In genomic region chr6:167350731-167351655, GRCh38 we compare ENCODE assay signal across 8 cellular contexts. TPM values are rescaled to one million over a fixed set of nuclear protein-coding genes. Genes with fewer than 3 reads are reported as not detected.
A peak's percentile ranks its signal among the peaks of the same experiment; 100 is the strongest.
DNase-seq lines count a peak whose midpoint lies in the region; ATAC-seq and TF ChIP-seq lines count a peak whose summit lies in the region.

No MANE protein-coding gene starts in this region.

- H3K4me3 Mint-ChIP-seq in natural killer cell treated with Interleukin-12 subunit alpha and Interleukin-12 subunit beta and Interleukin-15 and Interleukin-18, amount 100 ng/mL, for 72 hours, result peak overlapping the region; percentile 86
- H3K4me3 Mint-ChIP-seq in stimulated activated naive B cell treated with anti-CD40 and anti-IgM and Interleukin-4, amounts not matched to agents 10 μg/mL and 1 μg/mL and 100 μg/mL, for 72 hours, result peak overlapping the region; percentile 81 to 88

- TF ChIP-seq CTCF in esophagus squamous epithelium (IDR thresholded peaks at IDR 0.05), result peak; percentile 33 to 79 (median 70)

- H3K36me3 Mint-ChIP-seq in natural killer cell treated with Interleukin-12 subunit alpha and Interleukin-12 subunit beta and Interleukin-15 and Interleukin-18, amount 100 ng/mL, for 72 hours, result no peaks in the 10 kb centered on the region
- peaks cover 2 to 4% of the 10 kb centered on the region in 2 donors for H3K36me3 Mint-ChIP-seq in stimulated activated naive B cell treated with anti-CD40 and anti-IgM and Interleukin-4, amounts not matched to agents 10 μg/mL and 1 μg/mL and 100 μg/mL, for 72 hours

- H3K27me3 Mint-ChIP-seq in natural killer cell treated with Interleukin-12 subunit alpha and Interleukin-12 subunit beta and Interleukin-15 and Interleukin-18, amount 100 ng/mL, for 72 hours, result peaks cover 33 to 45% of the 10 kb centered on the region in 2 donors
- H3K27me3 Mint-ChIP-seq in stimulated activated naive B cell treated with anti-CD40 and anti-IgM and Interleukin-4, amounts not matched to agents 10 μg/mL and 1 μg/mL and 100 μg/mL, for 72 hours, result peaks cover 49 to 77% of the 10 kb centered on the region in 2 donors

- no peak for TF ChIP-seq POLR2A in esophagus squamous epithelium (IDR thresholded peaks at IDR 0.05)

- H3K27ac ChIP-seq in esophagus squamous epithelium, result peak overlapping the region; percentile 48 to 68 (median 57)

- peak overlapping the region; percentile 10 to 67 (median 46) for H3K4me3 ChIP-seq in esophagus squamous epithelium

- H3K9me3 Mint-ChIP-seq in natural killer cell treated with Interleukin-12 subunit alpha and Interleukin-12 subunit beta and Interleukin-15 and Interleukin-18, amount 100 ng/mL, for 72 hours, result no peaks in the 10 kb centered on the region
- peaks cover 4 to 5% of the 10 kb centered on the region in 2 donors for H3K9me3 Mint-ChIP-seq in stimulated activated naive B cell treated with anti-CD40 and anti-IgM and Interleukin-4, amounts not matched to agents 10 μg/mL and 1 μg/mL and 100 μg/mL, for 72 hours

- peaks cover 0 to 60% (median 0%) of the 10 kb centered on the region in 4 donors for H3K27me3 ChIP-seq in esophagus squamous epithelium

- peaks cover 11 to 17% (median 11%) of the 10 kb centered on the region in 3 donors for H3K4me1 ChIP-seq in esophagus squamous epithelium

- peaks cover 0 to 8% (median 0%) of the 10 kb centered on the region in 3 donors for H3K9me3 ChIP-seq in esophagus squamous epithelium

- WGBS in esophagus squamous epithelium, 2 donors, result 1% methylated on average over 34 to 47 of the region's 62 CpGs

- peaks cover 8 to 18% of the 10 kb centered on the region in 2 donors for H3K4me1 Mint-ChIP-seq in natural killer cell treated with Interleukin-12 subunit alpha and Interleukin-12 subunit beta and Interleukin-15 and Interleukin-18, amount 100 ng/mL, for 72 hours (ENCODE audit: low read depth in 2 of 2)
- H3K4me1 Mint-ChIP-seq in stimulated activated naive B cell treated with anti-CD40 and anti-IgM and Interleukin-4, amounts not matched to agents 10 μg/mL and 1 μg/mL and 100 μg/mL, for 72 hours, result peaks cover 25 to 29% of the 10 kb centered on the region in 2 donors

- peak; percentile 64 for ATAC-seq in Right ventricle myocardium inferior
- ATAC-seq in HG03103 (IDR thresholded peaks at IDR 0.05; ENCODE audit: low read depth, unreplicated experiment), result peak; percentile 57
- ATAC-seq in natural killer cell treated with Interleukin-12 subunit alpha and Interleukin-12 subunit beta and Interleukin-15 and Interleukin-18, amount 100 ng/mL, for 72 hours, result peak; percentile 80 to 82
- peak; percentile 81 to 85 for ATAC-seq in stimulated activated naive B cell treated with anti-CD40 and anti-IgM and Interleukin-4, amounts not matched to agents 10 μg/mL and 1 μg/mL and 100 μg/mL, for 72 hours (replicated peaks)

- H3K27ac Mint-ChIP-seq in natural killer cell treated with Interleukin-12 subunit alpha and Interleukin-12 subunit beta and Interleukin-15 and Interleukin-18, amount 100 ng/mL, for 72 hours, result peak overlapping the region in 1 of 2 donors; percentile 88
- H3K27ac Mint-ChIP-seq in stimulated activated naive B cell treated with anti-CD40 and anti-IgM and Interleukin-4, amounts not matched to agents 10 μg/mL and 1 μg/mL and 100 μg/mL, for 72 hours, result peak overlapping the region; percentile 94

- intact Hi-C loops in Right ventricle myocardium inferior (cut with DNase I) (no loop called here), cardiac septum (cut with DNase I) (no loop called here), esophagus squamous epithelium (cut with DNase I) (no loop called here)

- H3K36me3 ChIP-seq in esophagus squamous epithelium, result no peaks in the 10 kb centered on the region

- DNase-seq in Right ventricle myocardium inferior (ENCODE audit: missing footprints), result peak; percentile 75
- DNase-seq in cardiac septum (ENCODE audit: low spot score), result no peak
- DNase-seq in NCI-H526 (lab: John Stamatoyannopoulos, UW), result peak; percentile 79 to 93
- DNase-seq in activated T-cell treated with anti-CD3 and anti-CD28 coated beads for 4 hours, result peak; percentile 78
- DNase-seq in esophagus squamous epithelium (lab: John Stamatoyannopoulos, UW), result peak; percentile 7
- DNase-seq in natural killer cell treated with Interleukin-12 subunit alpha and Interleukin-12 subunit beta and Interleukin-15 and Interleukin-18, amount 100 ng/mL, for 72 hours (ENCODE audit: low spot score), result peak; percentile 75
- DNase-seq in stimulated activated naive B cell treated with anti-CD40 and anti-IgM and Interleukin-4, amounts not matched to agents 10 μg/mL and 1 μg/mL and 100 μg/mL, for 72 hours, result peak; percentile 85

RNA-seq across cellular contexts. Expression of gene TTLL2, which starts 26.1 kb away (rescaled TPM):
- not detected for total RNA-seq in Right ventricle myocardium inferior
- total RNA-seq in cardiac septum, result not detected
- total RNA-seq in esophagus squamous epithelium, result not detected
- not detected for total RNA-seq in natural killer cell treated with Interleukin-12 subunit alpha and Interleukin-12 subunit beta and Interleukin-15 and Interleukin-18, amount 100 ng/mL, for 72 hours

RNA-seq across cellular contexts. Expression of gene UNC93A, which starts 59.9 kb away (rescaled TPM):
- not detected for total RNA-seq in Right ventricle myocardium inferior
- total RNA-seq in cardiac septum, result not detected
- total RNA-seq in esophagus squamous epithelium, result 1 to 10 TPM in 2 of 4 donors, under 1 TPM in 2; 0.76 to 5.2 (median 0.93) TPM
- not detected for total RNA-seq in natural killer cell treated with Interleukin-12 subunit alpha and Interleukin-12 subunit beta and Interleukin-15 and Interleukin-18, amount 100 ng/mL, for 72 hours
